Comparison of ENCODE assay signal across 8 cellular contexts in the genomic region with DNA sequence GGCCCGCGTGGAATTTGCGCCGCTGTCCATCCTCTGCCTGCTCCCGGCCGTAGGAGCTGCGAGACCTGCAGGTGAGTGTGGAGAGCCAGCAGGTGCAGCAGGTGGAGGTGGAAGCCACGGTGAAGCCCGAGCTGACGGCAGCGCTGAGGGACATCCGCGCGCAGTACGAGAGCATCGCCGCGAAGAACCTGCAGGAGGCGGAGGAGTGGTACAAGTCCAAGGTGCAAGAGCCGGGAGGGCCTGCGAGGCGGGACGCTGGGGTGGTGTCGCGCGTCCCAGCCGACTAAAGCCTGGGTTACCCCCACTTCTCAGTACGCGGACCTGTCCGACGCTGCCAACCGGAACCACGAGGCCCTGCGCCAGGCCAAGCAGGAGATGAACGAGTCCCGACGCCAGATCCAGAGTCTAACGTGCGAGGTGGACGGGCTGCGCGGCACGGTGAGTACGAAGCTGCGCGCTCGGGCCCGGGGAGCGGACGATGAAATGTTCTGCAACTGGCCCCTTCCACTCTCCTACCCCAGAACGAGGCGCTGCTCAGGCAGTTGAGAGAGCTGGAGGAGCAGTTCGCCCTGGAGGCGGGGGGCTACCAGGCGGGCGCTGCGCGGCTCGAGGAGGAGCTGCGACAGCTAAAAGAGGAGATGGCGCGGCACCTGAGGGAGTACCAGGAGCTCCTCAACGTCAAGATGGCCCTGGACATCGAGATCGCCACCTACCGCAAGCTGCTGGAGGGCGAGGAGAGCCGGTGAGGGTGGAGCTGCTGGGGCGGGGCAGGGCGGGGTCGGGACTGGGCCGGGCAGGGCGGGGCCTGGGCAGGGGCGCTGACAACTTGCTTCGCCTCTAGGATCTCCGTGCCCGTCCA. TPM values are rescaled to one million over a fixed set of nuclear protein-coding genes. Genes with fewer than 3 reads are reported as not detected.
A peak's percentile ranks its signal among the peaks of the same experiment; 100 is the strongest.
DNase-seq lines count a peak whose midpoint lies in the region; ATAC-seq lines count a peak whose summit lies in the region.

No MANE protein-coding gene starts in this region.

- H3K27ac Mint-ChIP-seq in activated CD4-positive, alpha-beta memory T cell treated with anti-CD3 and anti-CD28 coated beads, Interleukin-2, amount 10 ng/mL, durations not matched to agents 7 days and 5 days, result no peak overlapping the region

- intact Hi-C loops in left ventricle myocardium superior (cut with micrococcal nuclease), result no loop called here

- peaks cover 52% of the 10 kb centered on the region for H3K27me3 Mint-ChIP-seq in activated CD4-positive, alpha-beta memory T cell treated with anti-CD3 and anti-CD28 coated beads, Interleukin-2, amount 10 ng/mL, durations not matched to agents 7 days and 5 days

- no peaks in the 10 kb centered on the region for H3K9me3 Mint-ChIP-seq in activated CD4-positive, alpha-beta memory T cell treated with anti-CD3 and anti-CD28 coated beads, Interleukin-2, amount 10 ng/mL, durations not matched to agents 7 days and 5 days

- no peaks in the 10 kb centered on the region for H3K36me3 Mint-ChIP-seq in activated CD4-positive, alpha-beta memory T cell treated with anti-CD3 and anti-CD28 coated beads, Interleukin-2, amount 10 ng/mL, durations not matched to agents 7 days and 5 days (ENCODE audit: low read depth)

- ATAC-seq in left ventricle myocardium superior, result peak; percentile 44
- no peak for ATAC-seq in GM18519 (IDR thresholded peaks at IDR 0.05; ENCODE audit: low FRiP score, unreplicated experiment)

- CTCF ChIA-PET in activated CD4-positive, alpha-beta memory T cell treated with anti-CD3 and anti-CD28 coated beads, Interleukin-2, amount 10 ng/mL, durations not matched to agents 7 days and 5 days (lab: Charles Lee), result interaction anchor here (0.7 to 14.1 kb wide), 20 partner anchors 8 to 230 kb away, joined by 3 to 161 read pairs (median 6); partner anchors contain the start of genes C1QL4, DNAJC22 and TROAP

- POLR2A ChIA-PET in activated CD4-positive, alpha-beta memory T cell treated with anti-CD3 and anti-CD28 coated beads, Interleukin-2, amount 10 ng/mL, durations not matched to agents 7 days and 5 days (lab: Charles Lee), result interaction anchor here (0.8 to 3.6 kb wide), 5 partner anchors 22 to 70 kb away, joined by 3 to 21 read pairs (median 9); partner anchors contain the start of genes TROAP and TUBA1C

- H3K4me3 Mint-ChIP-seq in activated CD4-positive, alpha-beta memory T cell treated with anti-CD3 and anti-CD28 coated beads, Interleukin-2, amount 10 ng/mL, durations not matched to agents 7 days and 5 days, result peak overlapping the region; percentile 62

- H3K4me1 Mint-ChIP-seq in activated CD4-positive, alpha-beta memory T cell treated with anti-CD3 and anti-CD28 coated beads, Interleukin-2, amount 10 ng/mL, durations not matched to agents 7 days and 5 days, result peaks cover 40% of the 10 kb centered on the region

- DNase-seq in NCI-H2029 (lab: John Stamatoyannopoulos, UW), result peak; percentile 35
- no peak for DNase-seq in NCI-H2029 treated with DMSO at 0.1 percent for 48 hours (lab: John Stamatoyannopoulos, UW)
- DNase-seq in NCI-H2196 treated with DMSO at 0.1 percent for 48 hours (lab: John Stamatoyannopoulos, UW; ENCODE audit: unreplicated experiment), result peak; percentile 33
- DNase-seq in activated CD4-positive, alpha-beta memory T cell treated with anti-CD3 and anti-CD28 coated beads, Interleukin-2, amount 10 ng/mL, durations not matched to agents 7 days and 5 days, result peak; percentile 60
- DNase-seq in left ventricle myocardium superior, result no peak
- peak; percentile 6 to 29 for DNase-seq in stimulated activated CD4-positive, alpha-beta T cell treated with anti-CD3 and anti-CD28 coated beads, Interleukin-4, amount 100 ng/mL, for 4 hours
- DNase-seq in DMS79 (lab: John Stamatoyannopoulos, UW), result no peak

RNA-seq across cellular contexts. Expression of gene PRPH, which starts 2.1 kb away (rescaled TPM):
- total RNA-seq in activated CD4-positive, alpha-beta memory T cell treated with anti-CD3 and anti-CD28 coated beads, Interleukin-2, amount 10 ng/mL, durations not matched to agents 7 days and 5 days, result under 1 TPM in 1 of 2 experiments, not detected in 1; 0.38 TPM
- total RNA-seq in left ventricle myocardium superior, result not detected

RNA-seq across cellular contexts. Expression of gene TROAP, which starts 26.0 kb away (rescaled TPM):
- total RNA-seq in activated CD4-positive, alpha-beta memory T cell treated with anti-CD3 and anti-CD28 coated beads, Interleukin-2, amount 10 ng/mL, durations not matched to agents 7 days and 5 days, result 10 to 100 TPM; 75.1 to 79.5 TPM
- 0.37 TPM for total RNA-seq in left ventricle myocardium superior

RNA-seq across cellular contexts. Expression of gene TUBA1C, which starts 32.2 kb away (rescaled TPM):
- 100 to 1,000 TPM; 250 to 262 TPM for total RNA-seq in activated CD4-positive, alpha-beta memory T cell treated with anti-CD3 and anti-CD28 coated beads, Interleukin-2, amount 10 ng/mL, durations not matched to agents 7 days and 5 days
- total RNA-seq in left ventricle myocardium superior, result 31.4 TPM

RNA-seq across cellular contexts. Expression of gene C1QL4, which starts 39.9 kb away (rescaled TPM):
- total RNA-seq in activated CD4-positive, alpha-beta memory T cell treated with anti-CD3 and anti-CD28 coated beads, Interleukin-2, amount 10 ng/mL, durations not matched to agents 7 days and 5 days, result not detected
- total RNA-seq in left ventricle myocardium superior, result not detected

RNA-seq across cellular contexts. Expression of gene DNAJC22, which starts 49.6 kb away (rescaled TPM):
- under 1 TPM in 1 of 2 experiments, not detected in 1; 0.05 TPM for total RNA-seq in activated CD4-positive, alpha-beta memory T cell treated with anti-CD3 and anti-CD28 coated beads, Interleukin-2, amount 10 ng/mL, durations not matched to agents 7 days and 5 days
- total RNA-seq in left ventricle myocardium superior, result 0.10 TPM

Comparison
In these comparisons a context has a peak if more than half of its experiments do, and no peak if none do; other contexts are left out.
1. DNase-seq: peak in NCI-H2029 (single experiment), NCI-H2196 treated with DMSO at 0.1 percent for 48 hours (single experiment), activated CD4-positive, alpha-beta memory T cell treated with anti-CD3 and anti-CD28 coated beads, Interleukin-2, amount 10 ng/mL, durations not matched to agents 7 days and 5 days (single experiment) and stimulated activated CD4-positive, alpha-beta T cell treated with anti-CD3 and anti-CD28 coated beads, Interleukin-4, amount 100 ng/mL, for 4 hours (2 of 2); none in NCI-H2029 treated with DMSO at 0.1 percent for 48 hours (single experiment), left ventricle myocardium superior (single experiment) and DMS79 (single experiment).
2. RNA of gene TROAP, which starts 26.0 kb away (total RNA-seq): 75.1 to 79.5 TPM in activated CD4-positive, alpha-beta memory T cell treated with anti-CD3 and anti-CD28 coated beads, Interleukin-2, amount 10 ng/mL, durations not matched to agents 7 days and 5 days; 0.37 TPM in left ventricle myocardium superior (single experiment); every median in the first group is over 10 times any median in the second.